1 cellular context compared by ENCODE assay signal in genomic region chr19:5336195-5336965, GRCh38.
TF ChIP-seq lines count a peak whose summit lies in the region.

No MANE protein-coding gene starts in this region.

TF ChIP-seq in SK-N-SH, 30 proteins besides CTCF, POLR2A, EP300 and RAD21 (continued from another document):
- TF ChIP-seq REST (IDR thresholded peaks at IDR 0.05; ENCODE audit: low read depth, low read length) (no peak), NFIC (IDR thresholded peaks at IDR 0.05; ENCODE audit: borderline replicate concordance) (no peak)
